8 cellular contexts compared by ENCODE assay signal in genomic region chr7:102306916-102307677, GRCh38. TPM values are rescaled to one million over a fixed set of nuclear protein-coding genes. Genes with fewer than 3 reads are reported as not detected.
DNase-seq lines count a peak whose midpoint lies in the region; ATAC-seq, FAIRE-seq and TF ChIP-seq lines count a peak whose summit lies in the region.

No MANE protein-coding gene starts in this region.

- peaks cover 64% of the 10 kb centered on the region for H3K79me2 ChIP-seq in MM.1S (ENCODE audit: low read length)

- no peaks in the 10 kb centered on the region for H3K36me3 Mint-ChIP-seq in HFFc6 (ENCODE audit: low read depth)
- H3K36me3 Mint-ChIP-seq in activated T-cell treated with anti-CD3 and anti-CD28 coated beads, Interleukin-2, amount 50 U/mL, for 72 hours (ENCODE audit: insufficient read depth in 2 of 2), result no peaks in the 10 kb centered on the region

- no peaks in the 10 kb centered on the region for H3K9me2 ChIP-seq in MM.1S (replicated peaks; ENCODE audit: insufficient read depth, low read length)

- peaks cover 64% of the 10 kb centered on the region for H3K4me1 ChIP-seq in MM.1S (ENCODE audit: low read length)
- peaks cover 15 to 24% of the 10 kb centered on the region in 2 donors for H3K4me1 ChIP-seq in thyroid gland

- peak overlapping the region; percentile 86 for H3K9ac ChIP-seq in MM.1S (ENCODE audit: low read length)

- H3K4me3 ChIP-seq in MM.1S (ENCODE audit: low read length), result peak overlapping the region; percentile 57
- H3K4me3 ChIP-seq in thyroid gland (replicated peaks in 1 of 3), result peak overlapping the region in 1 of 3 donors; percentile 12

- H3K36me3 ChIP-seq in MM.1S (replicated peaks; ENCODE audit: insufficient read depth, low read length), result 0 out of 2 replicates have a peak, but pooled peaks cover 7% of the 10 kb centered on the region
- no peaks in the 10 kb centered on the region for H3K36me3 ChIP-seq in thyroid gland

- no peaks in the 10 kb centered on the region for H3K9me3 ChIP-seq in MM.1S (replicated peaks; ENCODE audit: insufficient read depth, low read length)
- H3K9me3 ChIP-seq in thyroid gland, result no peaks in the 10 kb centered on the region

- TF ChIP-seq CTCF in HFFc6 (IDR thresholded peaks at IDR 0.05) (no peak), MM.1S (IDR thresholded peaks at IDR 0.05; ENCODE audit: low read length) (no peak), thyroid gland (IDR thresholded peaks at IDR 0.05) (no peak)

- peaks cover 6% of the 10 kb centered on the region; the same call in 1 of the 2 replicates for H3K4me1 Mint-ChIP-seq in HFFc6 (ENCODE audit: low read depth)
- peaks cover 17% of the 10 kb centered on the region for H3K4me1 Mint-ChIP-seq in activated T-cell treated with anti-CD3 and anti-CD28 coated beads, Interleukin-2, amount 50 U/mL, for 72 hours (ENCODE audit: low read depth)

- FAIRE-seq in HTR-8/SVneo (lab: Jason Lieb, UNC), result no peak

- peak; percentile 30 for DNase-seq in stimulated activated CD4-positive, alpha-beta T cell treated with anti-CD3 and anti-CD28 coated beads, Interleukin-15, amount 100 ng/mL, for 24 hours
- no peak for DNase-seq in stimulated activated CD4-positive, alpha-beta T cell treated with anti-CD3 and anti-CD28 coated beads, Interleukin-4, amount 100 ng/mL, for 1 hour
- DNase-seq in HFFc6, result no peak
- peak; percentile 98 for DNase-seq in MM.1S
- peak; percentile 69 to 75 for DNase-seq in activated T-cell treated with anti-CD3 and anti-CD28 coated beads, Interleukin-2, amount 50 U/mL, for 72 hours
- peak; percentile 86 for DNase-seq in islet precursor cell
- peak; percentile 95 for DNase-seq in thyroid gland
- DNase-seq in HTR-8/SVneo (ENCODE audit: insufficient read length, low spot score), result no peak

- H3F3A ChIP-seq in MM.1S (ENCODE audit: insufficient read depth, low read length), result peaks cover 44% of the 10 kb centered on the region

- H3K27me3 Mint-ChIP-seq in HFFc6 (ENCODE audit: insufficient read depth), result no peaks in the 10 kb centered on the region; the same call in 1 of the 2 replicates
- H3K27me3 Mint-ChIP-seq in activated T-cell treated with anti-CD3 and anti-CD28 coated beads, Interleukin-2, amount 50 U/mL, for 72 hours (ENCODE audit: low read depth), result no peaks in the 10 kb centered on the region

- 28 to 43% methylated on average over 9 to 13 of the region's 17 CpGs for WGBS in thyroid gland, 2 donors

- TF ChIP-seq POLR2A in thyroid gland (IDR thresholded peaks at IDR 0.05), result peak in 1 of 2 donors; percentile 23

- H3K4me3 Mint-ChIP-seq in HFFc6, result peak overlapping the region; percentile 49; the same call in 1 of the 2 replicates
- H3K4me3 Mint-ChIP-seq in activated T-cell treated with anti-CD3 and anti-CD28 coated beads, Interleukin-2, amount 50 U/mL, for 72 hours, result peak overlapping the region; percentile 57 to 68

- H3K27ac ChIP-seq in MM.1S (ENCODE audit: low read length), result peak overlapping the region; percentile 99
- H3K27ac ChIP-seq in thyroid gland, result peak overlapping the region; percentile 38 to 70 (median 61)

- intact Hi-C loops in thyroid gland (cut with DNase I), result no loop called here

- no peak overlapping the region for H2AFZ ChIP-seq in MM.1S (ENCODE audit: low read length)

- peak; percentile 89 to 91 for ATAC-seq in activated T-cell treated with anti-CD3 and anti-CD28 coated beads, Interleukin-2, amount 50 U/mL, for 72 hours (replicated peaks in 1 of 2)

- H3K27ac Mint-ChIP-seq in HFFc6, result 0 out of 2 replicates have a peak overlapping the region, but pooled peaks have one; percentile 40
- peak overlapping the region; percentile 26 for H3K27ac Mint-ChIP-seq in activated T-cell treated with anti-CD3 and anti-CD28 coated beads, Interleukin-2, amount 50 U/mL, for 72 hours

- H3K27me3 ChIP-seq in MM.1S (replicated peaks; ENCODE audit: insufficient read depth, low read length), result no peaks in the 10 kb centered on the region
- no peaks in the 10 kb centered on the region for H3K27me3 ChIP-seq in thyroid gland

- peak overlapping the region; percentile 84 for H3K4me2 ChIP-seq in MM.1S (ENCODE audit: low read depth, low read length)

- H4K20me1 ChIP-seq in MM.1S (ENCODE audit: insufficient read depth, low read length), result no peaks in the 10 kb centered on the region

- no peaks in the 10 kb centered on the region for H3K9me3 Mint-ChIP-seq in HFFc6
- H3K9me3 Mint-ChIP-seq in activated T-cell treated with anti-CD3 and anti-CD28 coated beads, Interleukin-2, amount 50 U/mL, for 72 hours, result no peaks in the 10 kb centered on the region

RNA-seq across cellular contexts. Expression of gene SH2B2, which starts 20.4 kb away (rescaled TPM):
- total RNA-seq in HFFc6 (2021; fragmentation: NEBNext Ultra II Directional; extraction: Animal tissue kit (Norgen Biotek cat#: 25700)), result 1 to 10 TPM; 1.2 to 3.2 (median 1.6) TPM
- 1 to 10 TPM; 5.0 to 6.8 TPM for total RNA-seq in activated T-cell treated with anti-CD3 and anti-CD28 coated beads, Interleukin-2, amount 50 U/mL, for 72 hours
- total RNA-seq in thyroid gland, result 10 to 100 TPM in 3 of 4 donors, 1 to 10 TPM in 1; 7.7 to 19.3 (median 14.6) TPM

RNA-seq across cellular contexts. Expression of gene SPDYE6, which starts 49.1 kb away (rescaled TPM):
- not detected for total RNA-seq in HFFc6 (2021; fragmentation: NEBNext Ultra II Directional; extraction: Animal tissue kit (Norgen Biotek cat#: 25700))
- total RNA-seq in activated T-cell treated with anti-CD3 and anti-CD28 coated beads, Interleukin-2, amount 50 U/mL, for 72 hours, result not detected
- total RNA-seq in thyroid gland, result not detected

Comparison
In these comparisons a context has a peak if more than half of its experiments do, and no peak if none do; other contexts are left out.
1. DNase-seq: peak in stimulated activated CD4-positive, alpha-beta T cell treated with anti-CD3 and anti-CD28 coated beads, Interleukin-15, amount 100 ng/mL, for 24 hours (single experiment), MM.1S (single experiment), activated T-cell treated with anti-CD3 and anti-CD28 coated beads, Interleukin-2, amount 50 U/mL, for 72 hours (2 of 2), islet precursor cell (single experiment) and thyroid gland (2 of 2); none in stimulated activated CD4-positive, alpha-beta T cell treated with anti-CD3 and anti-CD28 coated beads, Interleukin-4, amount 100 ng/mL, for 1 hour (single experiment), HFFc6 (single experiment) and HTR-8/SVneo (single experiment).